ENCODE assay signal across 8 cellular contexts in genomic region chr13:111049791-111050538, GRCh38.
DNase-seq lines count a peak whose midpoint lies in the region; ATAC-seq, FAIRE-seq and TF ChIP-seq lines count a peak whose summit lies in the region.

No MANE protein-coding gene starts in this region.

- H3K4me3 ChIP-seq in GM12875 (ENCODE audit: low read depth, low read length) = no peak overlapping the region
- no peak overlapping the region for H3K4me3 ChIP-seq in ascending aorta
- H3K4me3 ChIP-seq in keratinocyte (ENCODE audit: control insufficient read depth in 2 of 3, extremely low read depth in 1 of 3, insufficient read depth in 2 of 3, low read depth in 1 of 3, low read length in 3 of 3) = no peak overlapping the region

- H3K9me3 Mint-ChIP-seq in naive thymus-derived CD8-positive, alpha-beta T cell = no peaks in the 10 kb centered on the region

- no peak overlapping the region for H3K4me2 ChIP-seq in keratinocyte (ENCODE audit: control insufficient read depth, extremely low read depth, insufficient read depth, low read depth, low read length)

- H3K4me3 Mint-ChIP-seq in naive thymus-derived CD8-positive, alpha-beta T cell = no peak overlapping the region

- peaks cover 2 to 11% (median 8%) of the 10 kb centered on the region in 5 donors for H3K27me3 Mint-ChIP-seq in naive thymus-derived CD8-positive, alpha-beta T cell

- H3K27ac ChIP-seq in 22Rv1 (no peak overlapping the region), ascending aorta (no peak overlapping the region), keratinocyte (ENCODE audit: control insufficient read depth, insufficient read depth, low read length) (no peak overlapping the region)

- no peaks in the 10 kb centered on the region for H4K20me1 ChIP-seq in keratinocyte (ENCODE audit: control insufficient read depth, extremely low read depth, insufficient read depth, low read length)

- H3K36me3 Mint-ChIP-seq in naive thymus-derived CD8-positive, alpha-beta T cell = no peaks in the 10 kb centered on the region

- no peaks in the 10 kb centered on the region for H3K9me3 ChIP-seq in ascending aorta
- no peaks in the 10 kb centered on the region for H3K9me3 ChIP-seq in keratinocyte (ENCODE audit: control insufficient read depth, low read depth, low read length)

- POLR2A ChIA-PET in naive thymus-derived CD8-positive, alpha-beta T cell (lab: Charles Lee) = no interaction called here

- H3K27me3 ChIP-seq in ascending aorta (no peaks in the 10 kb centered on the region), keratinocyte (ENCODE audit: control insufficient read depth, extremely low read depth, insufficient read depth, low read length) (no peaks in the 10 kb centered on the region)

- TF ChIP-seq CTCF in 22Rv1 (IDR thresholded peaks at IDR 0.05) (peak; percentile 38), GM12875 (IDR thresholded peaks at IDR 0.05; ENCODE audit: borderline replicate concordance, insufficient read depth, low read depth, low read length) (peak; percentile 32), ascending aorta (IDR thresholded peaks at IDR 0.05) (peak; percentile 14 to 61 (median 40)), keratinocyte (optimal IDR thresholded peaks at IDR 0.05 in 1 of 3, IDR thresholded peaks at IDR 0.05 in 1 of 3, conservative IDR thresholded peaks at IDR 0.05 in 1 of 3; ENCODE audit: extremely low read depth in 1 of 3, insufficient read depth in 2 of 3, low read length in 3 of 3) (peak; percentile 44 to 54 (median 46))

- H3K79me2 ChIP-seq in keratinocyte (ENCODE audit: control insufficient read depth, insufficient read depth, low read length) = no peaks in the 10 kb centered on the region

- dilution Hi-C loops in keratinocyte (cut with MboI; ENCODE audit: extremely low pct_ligation_motif_present, low sequenced_read_pairs) = no loop called here

- no peaks in the 10 kb centered on the region for H3K9me1 ChIP-seq in keratinocyte (ENCODE audit: control insufficient read depth, extremely low read depth, insufficient read depth, low read length)

- no peaks in the 10 kb centered on the region for H3K36me3 ChIP-seq in ascending aorta
- H3K36me3 ChIP-seq in keratinocyte (ENCODE audit: control insufficient read depth in 2 of 2, extremely low read depth in 1 of 2, insufficient read depth in 2 of 2, low read length in 2 of 2) = no peaks in the 10 kb centered on the region

- H3K4me1 ChIP-seq in ascending aorta = peaks cover 0 to 6% of the 10 kb centered on the region in 2 donors
- H3K4me1 ChIP-seq in keratinocyte (ENCODE audit: control insufficient read depth, extremely low read depth, insufficient read depth, low read length) = no peaks in the 10 kb centered on the region

- no peak overlapping the region for H3K27ac Mint-ChIP-seq in naive thymus-derived CD8-positive, alpha-beta T cell

- ATAC-seq in GM21423 (IDR thresholded peaks at IDR 0.05; ENCODE audit: unreplicated experiment) (no peak), HG03439 (IDR thresholded peaks at IDR 0.05; ENCODE audit: unreplicated experiment) (no peak)
- no peak for ATAC-seq in naive thymus-derived CD8-positive, alpha-beta T cell

- intact Hi-C loops in ascending aorta (cut with DNase I) = loop anchor here (1.0 to 2.0 kb wide), 2 partner anchors 106 to 135 kb away; partner anchors contain the start of gene ANKRD10

- no peak for FAIRE-seq in keratinocyte (lab: Jason Lieb, UNC)

- DNase-seq in ascending aorta (ENCODE audit: low spot score in 2 of 2) (no peak), keratinocyte (ENCODE audit: low read depth, low spot score) (no peak), NCI-H2081 treated with DMSO at 0.1 percent for 48 hours (lab: John Stamatoyannopoulos, UW) (no peak)
- no peak for DNase-seq in naive thymus-derived CD8-positive, alpha-beta T cell

- H3K9ac ChIP-seq in keratinocyte (ENCODE audit: control insufficient read depth, extremely low read depth, insufficient read depth, low read length) = no peak overlapping the region

- no peak overlapping the region for H2AFZ ChIP-seq in keratinocyte (ENCODE audit: control insufficient read depth, low read length)

- H3K4me1 Mint-ChIP-seq in naive thymus-derived CD8-positive, alpha-beta T cell = peaks cover 0 to 4% (median 2%) of the 10 kb centered on the region in 4 donors
